23 cellular contexts compared by ENCODE assay signal in genomic region chr1:82245345-82246014, GRCh38.
"Had no signal": no experiment of that assay in that cellular context is flagged by ENCODE, and none has a peak within 500 bp of the region (broad histone marks: within the 10 kb centered on the region; RNA-seq: fewer than 3 reads in every experiment).

No MANE protein-coding gene starts in this region.

- ATAC-seq: heart right ventricle; left colon; left ventricle myocardium superior; lower lobe of right lung; naive thymus-derived CD8-positive, alpha-beta T cell; psoas muscle; right cardiac atrium; stimulated activated effector memory CD8-positive, alpha-beta T cell treated with anti-CD3 and anti-CD28 coated beads, Interleukin-12 subunit alpha, Interleukin-12 subunit beta, amount 100 ng/mL, for 72 hours; stimulated activated naive CD8-positive, alpha-beta T cell treated with anti-CD3 and anti-CD28 coated beads, Interleukin-15, Interleukin-2, amounts not matched to agents 100 U/mL and 50 U/mL, for 24 hours had no signal

- DNase-seq: dermis blood vessel endothelial cell; effector memory CD4-positive, alpha-beta T cell; foreskin melanocyte; glutamatergic neuron; heart right ventricle; hippocampal formation; kidney glomerular epithelial cell; left colon; left ventricle myocardium superior; lower lobe of right lung; nephron progenitor cell; nucleus accumbens; psoas muscle; right cardiac atrium; sigmoid colon; stimulated activated CD4-positive, alpha-beta T cell treated with anti-CD3 and anti-CD28 coated beads, Interleukin-2, amount 100 ng/mL, for 24 hours; stimulated activated CD4-positive, alpha-beta T cell treated with anti-CD3 and anti-CD28 coated beads, Interleukin-4, amount 100 ng/mL, for 24 hours; stimulated activated naive CD8-positive, alpha-beta T cell treated with anti-CD3 and anti-CD28 coated beads, Interleukin-15, Interleukin-2, amounts not matched to agents 100 U/mL and 50 U/mL, for 24 hours; substantia nigra; testis; tibial artery had no signal
